8 cellular contexts compared by ENCODE assay signal in genomic region chr17:78359216-78359935, GRCh38. TPM values are rescaled to one million over a fixed set of nuclear protein-coding genes. Genes with fewer than 3 reads are reported as not detected.
A peak's percentile ranks its signal among the peaks of the same experiment; 100 is the strongest.
DNase-seq lines count a peak whose midpoint lies in the region; ATAC-seq and TF ChIP-seq lines count a peak whose summit lies in the region.

No MANE protein-coding gene starts in this region.

- no peak for TF ChIP-seq CTCF in mucosa of descending colon (IDR thresholded peaks at IDR 0.05)

- H3K27me3 ChIP-seq in SJCRH30 = no peaks in the 10 kb centered on the region
- H3K27me3 ChIP-seq in effector memory CD4-positive, alpha-beta T cell (replicated peaks; ENCODE audit: control insufficient read depth, insufficient read depth, low read length, poor library complexity, severe bottlenecking) = no peaks in the 10 kb centered on the region

- H3K36me3 ChIP-seq in SJCRH30 (peaks cover 34% of the 10 kb centered on the region), mucosa of descending colon (ENCODE audit: low read depth) (no peaks in the 10 kb centered on the region), urinary bladder (ENCODE audit: insufficient read depth) (no peaks in the 10 kb centered on the region)
- peaks cover 19% of the 10 kb centered on the region for H3K36me3 ChIP-seq in effector memory CD4-positive, alpha-beta T cell (ENCODE audit: control insufficient read depth, insufficient read depth, low read length)

- under 1% methylated on average over 75 of the region's 76 CpGs for WGBS in urinary bladder

- H3K9me3 ChIP-seq in SJCRH30 (replicated peaks) = no peaks in the 10 kb centered on the region
- H3K9me3 ChIP-seq in effector memory CD4-positive, alpha-beta T cell (ENCODE audit: control insufficient read depth, low read length) = no peaks in the 10 kb centered on the region
- no peaks in the 10 kb centered on the region for H3K9me3 ChIP-seq in mucosa of descending colon

- peak; percentile 14 for ATAC-seq in mucosa of descending colon

- DNase-seq in activated effector memory CD4-positive, alpha-beta T cell treated with anti-CD3 and anti-CD28 coated beads, Interleukin-2, amount 50 U/mL, for 16 hours = peak; percentile 80
- DNase-seq in activated effector memory CD4-positive, alpha-beta T cell treated with Interleukin-2 at 50 U/mL for 16 hours = no peak
- DNase-seq in SJCRH30 = peak; percentile 66 to 70
- DNase-seq in effector memory CD4-positive, alpha-beta T cell = no peak
- DNase-seq in mucosa of descending colon = peak in 1 of 3 donors; percentile 49
- no peak for DNase-seq in effector CD8-positive, alpha-beta T cell (lab: John Stamatoyannopoulos, UW)
- no peak for DNase-seq in glomerular visceral epithelial cell (ENCODE audit: extremely low spot score)

- intact Hi-C loops in mucosa of descending colon (cut with DNase I, micrococcal nuclease) = no loop called here

- H3K4me3 ChIP-seq in SJCRH30 (peak overlapping the region; percentile 90), mucosa of descending colon (peak overlapping the region; percentile 51), urinary bladder (ENCODE audit: low read depth, low read length) (peak overlapping the region; percentile 61)
- H3K4me3 ChIP-seq in effector memory CD4-positive, alpha-beta T cell (ENCODE audit: insufficient read depth, low read depth, low read length, poor library complexity, severe bottlenecking) = peak overlapping the region; percentile 99

- peaks cover 45% of the 10 kb centered on the region for H3K4me1 ChIP-seq in SJCRH30
- H3K4me1 ChIP-seq in effector memory CD4-positive, alpha-beta T cell (ENCODE audit: control insufficient read depth, insufficient read depth, low read length, poor library complexity, severe bottlenecking) = peaks cover 47% of the 10 kb centered on the region
- H3K4me1 ChIP-seq in mucosa of descending colon (ENCODE audit: low read depth) = peaks cover 19% of the 10 kb centered on the region
- peaks cover 2% of the 10 kb centered on the region for H3K4me1 ChIP-seq in urinary bladder (ENCODE audit: insufficient read depth)

- peak overlapping the region; percentile 60 for H3K27ac ChIP-seq in SJCRH30
- peak overlapping the region; percentile 93 for H3K27ac ChIP-seq in effector memory CD4-positive, alpha-beta T cell (ENCODE audit: insufficient read depth, low read length, poor library complexity, severe bottlenecking)
- H3K27ac ChIP-seq in urinary bladder (ENCODE audit: low read depth) = peak overlapping the region; percentile 84

RNA-seq across cellular contexts. Expression of gene SOCS3, which starts 0.5 kb away (rescaled TPM):
- 27.5 and 28.9 TPM in 2 replicates for total RNA-seq in SJCRH30 (2014; rRNA removed; shearing (Covaris generic))
- total RNA-seq in mucosa of descending colon (10 to 100 TPM; 21.9 to 41.3 (median 23.2) TPM), urinary bladder (16.5 TPM)
- 152 TPM for polyA plus RNA-seq in urinary bladder

RNA-seq across cellular contexts. Expression of gene PGS1, which starts 19.1 kb away (rescaled TPM):
- 59.8 and 66.2 TPM in 2 replicates for total RNA-seq in SJCRH30 (2014; rRNA removed; shearing (Covaris generic))
- 10 to 100 TPM; 36.2 to 54.3 (median 48.8) TPM for total RNA-seq in mucosa of descending colon
- total RNA-seq in urinary bladder = 33.7 TPM
- 44.0 TPM for polyA plus RNA-seq in urinary bladder

Comparison
In these comparisons a context has a peak if more than half of its experiments do, and no peak if none do; other contexts are left out.
1. DNase-seq: peak in activated effector memory CD4-positive, alpha-beta T cell treated with anti-CD3 and anti-CD28 coated beads, Interleukin-2, amount 50 U/mL, for 16 hours (single experiment) and SJCRH30 (2 of 2); none in activated effector memory CD4-positive, alpha-beta T cell treated with Interleukin-2 at 50 U/mL for 16 hours (single experiment), effector memory CD4-positive, alpha-beta T cell (0 of 3), effector CD8-positive, alpha-beta T cell (single experiment) and glomerular visceral epithelial cell (single experiment).
2. Peak in every context shown above with its lines, with median percentiles within 50 percentile points of each other: H3K27ac ChIP-seq and H3K4me3 ChIP-seq.